Comparison of ENCODE assay signal across 1 cellular context in the genomic region with DNA sequence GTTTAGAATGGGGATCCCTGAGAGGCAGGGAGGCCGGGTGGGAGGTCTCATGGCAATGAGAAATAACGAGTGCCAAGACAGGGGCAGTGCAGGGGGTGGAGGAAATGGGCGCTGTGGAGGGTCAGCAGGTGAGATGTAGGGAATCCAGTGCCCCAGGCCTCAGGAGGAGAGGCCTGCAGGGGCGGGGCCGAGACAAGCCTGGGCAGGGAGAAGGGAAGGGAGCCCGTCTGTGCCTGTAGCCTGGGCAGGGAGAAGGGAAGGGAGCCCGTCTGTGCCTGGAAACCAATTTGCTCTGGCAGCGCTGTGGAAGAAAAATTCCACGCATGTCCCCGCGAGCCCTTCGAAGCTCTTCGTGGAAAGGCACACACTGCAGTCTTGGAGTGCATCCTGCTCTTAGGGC.
TF ChIP-seq lines count a peak whose summit lies in the region.

No MANE protein-coding gene starts in this region.

TF ChIP-seq in GM23338, 12 proteins besides CTCF, POLR2A, EP300 and RAD21 (continued from another document):
- TF ChIP-seq, protein P1, sequence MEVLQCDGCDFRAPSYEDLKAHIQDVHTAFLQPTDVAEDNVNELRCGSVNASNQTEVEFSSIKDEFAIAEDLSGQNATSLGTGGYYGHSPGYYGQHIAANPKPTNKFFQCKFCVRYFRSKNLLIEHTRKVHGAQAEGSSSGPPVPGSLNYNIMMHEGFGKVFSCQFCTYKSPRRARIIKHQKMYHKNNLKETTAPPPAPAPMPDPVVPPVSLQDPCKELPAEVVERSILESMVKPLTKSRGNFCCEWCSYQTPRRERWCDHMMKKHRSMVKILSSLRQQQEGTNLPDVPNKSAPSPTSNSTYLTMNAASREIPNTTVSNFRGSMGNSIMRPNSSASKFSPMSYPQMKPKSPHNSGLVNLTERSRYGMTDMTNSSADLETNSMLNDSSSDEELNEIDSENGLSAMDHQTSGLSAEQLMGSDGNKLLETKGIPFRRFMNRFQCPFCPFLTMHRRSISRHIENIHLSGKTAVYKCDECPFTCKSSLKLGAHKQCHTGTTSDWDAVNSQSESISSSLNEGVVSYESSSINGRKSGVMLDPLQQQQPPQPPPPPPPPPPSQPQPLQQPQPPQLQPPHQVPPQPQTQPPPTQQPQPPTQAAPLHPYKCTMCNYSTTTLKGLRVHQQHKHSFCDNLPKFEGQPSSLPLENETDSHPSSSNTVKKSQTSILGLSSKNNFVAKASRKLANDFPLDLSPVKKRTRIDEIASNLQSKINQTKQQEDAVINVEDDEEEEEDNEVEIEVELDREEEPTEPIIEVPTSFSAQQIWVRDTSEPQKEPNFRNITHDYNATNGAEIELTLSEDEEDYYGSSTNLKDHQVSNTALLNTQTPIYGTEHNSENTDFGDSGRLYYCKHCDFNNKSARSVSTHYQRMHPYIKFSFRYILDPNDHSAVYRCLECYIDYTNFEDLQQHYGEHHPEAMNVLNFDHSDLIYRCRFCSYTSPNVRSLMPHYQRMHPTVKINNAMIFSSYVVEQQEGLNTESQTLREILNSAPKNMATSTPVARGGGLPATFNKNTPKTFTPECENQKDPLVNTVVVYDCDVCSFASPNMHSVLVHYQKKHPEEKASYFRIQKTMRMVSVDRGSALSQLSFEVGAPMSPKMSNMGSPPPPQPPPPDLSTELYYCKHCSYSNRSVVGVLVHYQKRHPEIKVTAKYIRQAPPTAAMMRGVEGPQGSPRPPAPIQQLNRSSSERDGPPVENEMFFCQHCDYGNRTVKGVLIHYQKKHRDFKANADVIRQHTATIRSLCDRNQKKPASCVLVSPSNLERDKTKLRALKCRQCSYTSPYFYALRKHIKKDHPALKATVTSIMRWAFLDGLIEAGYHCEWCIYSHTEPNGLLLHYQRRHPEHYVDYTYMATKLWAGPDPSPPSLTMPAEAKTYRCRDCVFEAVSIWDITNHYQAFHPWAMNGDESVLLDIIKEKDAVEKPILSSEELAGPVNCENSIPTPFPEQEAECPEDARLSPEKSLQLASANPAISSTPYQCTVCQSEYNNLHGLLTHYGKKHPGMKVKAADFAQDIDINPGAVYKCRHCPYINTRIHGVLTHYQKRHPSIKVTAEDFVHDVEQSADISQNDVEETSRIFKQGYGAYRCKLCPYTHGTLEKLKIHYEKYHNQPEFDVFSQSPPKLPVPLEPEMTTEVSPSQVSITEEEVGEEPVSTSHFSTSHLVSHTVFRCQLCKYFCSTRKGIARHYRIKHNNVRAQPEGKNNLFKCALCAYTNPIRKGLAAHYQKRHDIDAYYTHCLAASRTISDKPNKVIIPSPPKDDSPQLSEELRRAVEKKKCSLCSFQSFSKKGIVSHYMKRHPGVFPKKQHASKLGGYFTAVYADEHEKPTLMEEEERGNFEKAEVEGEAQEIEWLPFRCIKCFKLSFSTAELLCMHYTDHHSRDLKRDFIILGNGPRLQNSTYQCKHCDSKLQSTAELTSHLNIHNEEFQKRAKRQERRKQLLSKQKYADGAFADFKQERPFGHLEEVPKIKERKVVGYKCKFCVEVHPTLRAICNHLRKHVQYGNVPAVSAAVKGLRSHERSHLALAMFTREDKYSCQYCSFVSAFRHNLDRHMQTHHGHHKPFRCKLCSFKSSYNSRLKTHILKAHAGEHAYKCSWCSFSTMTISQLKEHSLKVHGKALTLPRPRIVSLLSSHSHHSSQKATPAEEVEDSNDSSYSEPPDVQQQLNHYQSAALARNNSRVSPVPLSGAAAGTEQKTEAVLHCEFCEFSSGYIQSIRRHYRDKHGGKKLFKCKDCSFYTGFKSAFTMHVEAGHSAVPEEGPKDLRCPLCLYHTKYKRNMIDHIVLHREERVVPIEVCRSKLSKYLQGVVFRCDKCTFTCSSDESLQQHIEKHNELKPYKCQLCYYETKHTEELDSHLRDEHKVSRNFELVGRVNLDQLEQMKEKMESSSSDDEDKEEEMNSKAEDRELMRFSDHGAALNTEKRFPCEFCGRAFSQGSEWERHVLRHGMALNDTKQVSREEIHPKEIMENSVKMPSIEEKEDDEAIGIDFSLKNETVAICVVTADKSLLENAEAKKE (CRISPR knock-in tag; IDR thresholded peaks at IDR 0.05) = no peak
- TF ChIP-seq STAT1 (IDR thresholded peaks at IDR 0.05; ENCODE audit: unreplicated experiment) = no peak
- no peak for TF ChIP-seq POLR2AphosphoS5 (IDR thresholded peaks at IDR 0.05; ENCODE audit: low read depth)
- no peak for TF ChIP-seq JUNB (IDR thresholded peaks at IDR 0.05; ENCODE audit: unreplicated experiment)
- no peak for TF ChIP-seq EZH2phosphoT487 (IDR thresholded peaks at IDR 0.05; ENCODE audit: unreplicated experiment)
- TF ChIP-seq, protein P2, sequence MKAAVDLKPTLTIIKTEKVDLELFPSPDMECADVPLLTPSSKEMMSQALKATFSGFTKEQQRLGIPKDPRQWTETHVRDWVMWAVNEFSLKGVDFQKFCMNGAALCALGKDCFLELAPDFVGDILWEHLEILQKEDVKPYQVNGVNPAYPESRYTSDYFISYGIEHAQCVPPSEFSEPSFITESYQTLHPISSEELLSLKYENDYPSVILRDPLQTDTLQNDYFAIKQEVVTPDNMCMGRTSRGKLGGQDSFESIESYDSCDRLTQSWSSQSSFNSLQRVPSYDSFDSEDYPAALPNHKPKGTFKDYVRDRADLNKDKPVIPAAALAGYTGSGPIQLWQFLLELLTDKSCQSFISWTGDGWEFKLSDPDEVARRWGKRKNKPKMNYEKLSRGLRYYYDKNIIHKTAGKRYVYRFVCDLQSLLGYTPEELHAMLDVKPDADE (IDR thresholded peaks at IDR 0.05) = no peak
